Comparison of ENCODE assay signal across 8 cellular contexts in the genomic region with DNA sequence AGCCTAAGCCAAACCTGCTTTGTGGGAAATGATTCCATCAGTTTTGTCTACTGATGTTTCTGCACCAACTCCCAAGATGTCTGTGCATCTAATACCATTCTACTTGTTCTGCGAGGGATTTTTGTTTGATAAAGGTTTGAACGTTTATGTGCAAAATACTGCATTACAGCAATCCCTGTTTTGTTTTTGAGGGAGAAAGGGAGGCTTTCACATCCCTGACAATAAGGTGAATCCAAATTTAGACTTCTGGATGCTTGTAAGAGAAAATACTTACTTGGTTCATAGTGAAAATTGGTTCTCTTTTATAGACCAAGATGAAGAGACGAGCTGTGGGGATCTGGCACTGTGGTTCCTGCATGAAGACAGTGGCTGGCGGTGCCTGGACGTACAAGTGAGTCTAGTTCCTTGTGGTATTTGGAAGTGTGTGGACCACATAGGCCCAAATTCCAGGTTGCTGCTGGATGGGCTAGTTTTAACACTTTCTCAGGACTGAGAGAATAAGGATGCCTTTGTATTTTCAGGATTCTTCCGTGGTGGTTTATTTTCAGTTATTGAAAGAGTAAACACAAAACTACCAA. TPM values are rescaled to one million over a fixed set of nuclear protein-coding genes. Genes with fewer than 3 reads are reported as not detected.
DNase-seq lines count a peak whose midpoint lies in the region; ATAC-seq and TF ChIP-seq lines count a peak whose summit lies in the region.

No MANE protein-coding gene starts in this region.

- H3K23ac ChIP-seq in mesenchymal stem cell (ENCODE audit: low read length in 2 of 2): no peak overlapping the region

- H4K8ac ChIP-seq in mesenchymal stem cell (ENCODE audit: low read length): no peak overlapping the region

- H3K9ac ChIP-seq in mesenchymal stem cell (ENCODE audit: low read length): peak overlapping the region; percentile 100

- H3K4me1 ChIP-seq in right atrium auricular region (peaks cover 0 to 28% of the 10 kb centered on the region in 2 donors), mesenchymal stem cell (ENCODE audit: control insufficient read depth, insufficient read depth, low read depth, low read length) (peaks cover 9% of the 10 kb centered on the region), aorta (ENCODE audit: control insufficient read depth in 1 of 2, insufficient read depth in 2 of 2, low read length in 2 of 2) (no peaks in the 10 kb centered on the region)

- no peak overlapping the region for H2AK5ac ChIP-seq in mesenchymal stem cell (ENCODE audit: low read length, severe bottlenecking)

- no peak overlapping the region for H2AFZ ChIP-seq in mesenchymal stem cell (ENCODE audit: low read depth, low read length)

- H3K27ac ChIP-seq in right atrium auricular region (peak overlapping the region; percentile 75 to 78), mesenchymal stem cell (ENCODE audit: low read length, poor library complexity, severe bottlenecking) (no peak overlapping the region), aorta (ENCODE audit: low read depth in 1 of 2, low read length in 2 of 2) (no peak overlapping the region)

- TF ChIP-seq CTCF in right atrium auricular region (IDR thresholded peaks at IDR 0.05): no peak
- TF ChIP-seq CTCF in astrocyte of the spinal cord (IDR thresholded peaks at IDR 0.05; ENCODE audit: low read depth, low read length): no peak

- ATAC-seq in Right ventricle myocardium inferior (no peak), aorta (ENCODE audit: low FRiP score) (no peak), HG02763 (IDR thresholded peaks at IDR 0.05; ENCODE audit: unreplicated experiment) (no peak), HG03039 (IDR thresholded peaks at IDR 0.05; ENCODE audit: unreplicated experiment) (no peak)

- in situ Hi-C loops in astrocyte of the spinal cord (cut with HindIII; ENCODE audit: low sequenced_read_pairs): no loop called here

- peak overlapping the region in 1 of 2 experiments; percentile 30 for H3K4ac ChIP-seq in mesenchymal stem cell (ENCODE audit: low read depth in 1 of 2, low read length in 2 of 2)

- peaks cover 11% of the 10 kb centered on the region for H3K79me1 ChIP-seq in mesenchymal stem cell (replicated peaks; ENCODE audit: low read length, poor library complexity, severe bottlenecking)

- H3K4me2 ChIP-seq in mesenchymal stem cell (ENCODE audit: low read length, poor library complexity, severe bottlenecking): peak overlapping the region; percentile 66

- peaks cover 51% of the 10 kb centered on the region for H3K36me3 ChIP-seq in right atrium auricular region
- H3K36me3 ChIP-seq in mesenchymal stem cell (ENCODE audit: control insufficient read depth in 1 of 2, insufficient read depth in 2 of 2, low read depth in 1 of 2, low read length in 2 of 2): peaks cover 13 to 56% of the 10 kb centered on the region in 2 experiments
- peaks cover 0 to 3% of the 10 kb centered on the region in 2 donors for H3K36me3 ChIP-seq in aorta (ENCODE audit: control insufficient read depth in 1 of 2, insufficient read depth in 2 of 2, low read length in 1 of 2)

- no peak overlapping the region for H2BK120ac ChIP-seq in mesenchymal stem cell (ENCODE audit: low read depth, low read length)

- no peak overlapping the region for H2BK12ac ChIP-seq in mesenchymal stem cell (ENCODE audit: low read length in 2 of 2)

- no peak overlapping the region for H3K18ac ChIP-seq in mesenchymal stem cell (ENCODE audit: low read depth in 1 of 2, low read length in 2 of 2)

- WGBS in mesenchymal stem cell: 11% methylated on average over 5 of the region's 6 CpGs
- 16 to 19% methylated on average over 6 of the region's 6 CpGs for WGBS in aorta, 2 donors

- DNase-seq in right atrium auricular region (ENCODE audit: low spot score) (no peak), Right ventricle myocardium inferior (ENCODE audit: missing footprints) (no peak), astrocyte of the spinal cord (ENCODE audit: low read depth, low spot score) (no peak), mesenchymal stem cell (no peak), aorta (no peak), NCI-H1694 treated with DMSO at 0.1 percent for 48 hours (lab: John Stamatoyannopoulos, UW) (no peak)

- H3K9me3 ChIP-seq in right atrium auricular region: no peaks in the 10 kb centered on the region
- no peaks in the 10 kb centered on the region for H3K9me3 ChIP-seq in mesenchymal stem cell (ENCODE audit: control insufficient read depth, low read length)
- no peaks in the 10 kb centered on the region for H3K9me3 ChIP-seq in aorta (ENCODE audit: control insufficient read depth, low read length)

- H3K4me3 ChIP-seq in right atrium auricular region (peak overlapping the region; percentile 53 to 63), astrocyte of the spinal cord (ENCODE audit: low read depth, low read length) (peak overlapping the region; percentile 99), mesenchymal stem cell (ENCODE audit: insufficient read depth in 1 of 2, low read depth in 1 of 2, low read length in 2 of 2) (peak overlapping the region; percentile 27 to 95), aorta (ENCODE audit: low read length in 2 of 2) (peak overlapping the region; percentile 40 to 63)

- H3K14ac ChIP-seq in mesenchymal stem cell (ENCODE audit: low read length in 2 of 2): no peak overlapping the region

- H2BK5ac ChIP-seq in mesenchymal stem cell (ENCODE audit: low read depth, low read length, poor library complexity, severe bottlenecking): no peak overlapping the region

- H4K91ac ChIP-seq in mesenchymal stem cell (ENCODE audit: low read length): no peak overlapping the region

- H2BK15ac ChIP-seq in mesenchymal stem cell (ENCODE audit: low read depth, poor library complexity, severe bottlenecking): no peak overlapping the region

- intact Hi-C loops in Right ventricle myocardium inferior (cut with DNase I) (no loop called here), aorta (cut with DNase I) (no loop called here)

- no peaks in the 10 kb centered on the region for H3K27me3 ChIP-seq in right atrium auricular region
- no peaks in the 10 kb centered on the region for H3K27me3 ChIP-seq in mesenchymal stem cell (ENCODE audit: control insufficient read depth in 1 of 2, insufficient read depth in 1 of 2, low read length in 2 of 2)
- H3K27me3 ChIP-seq in aorta (ENCODE audit: control insufficient read depth in 1 of 2, insufficient read depth in 2 of 2, low read length in 1 of 2): no peaks in the 10 kb centered on the region

RNA-seq across cellular contexts. Expression of a gene that starts 1.1 kb away (rescaled TPM):
- total RNA-seq in right atrium auricular region (1,000 to 10,000 TPM in 1 of 2 donors, 100 to 1,000 TPM in 1; 425 to 1,004 TPM), Right ventricle myocardium inferior (2,083 TPM), aorta (1,000 to 10,000 TPM; 1,684 to 1,766 TPM)
- 9,229 TPM for polyA plus RNA-seq in mesenchymal stem cell (2013, experiment 1 of 2)
- polyA plus RNA-seq in mesenchymal stem cell (2013, experiment 2 of 2): 8,918 TPM
- 1,000 to 10,000 TPM; 4,723 to 6,118 TPM for polyA plus RNA-seq in aorta

Comparison
In these comparisons a context has a peak if more than half of its experiments do, and no peak if none do; other contexts are left out.
1. H3K27ac ChIP-seq: peak in right atrium auricular region (2 of 2); none in mesenchymal stem cell (single experiment) and aorta (0 of 2).
2. Peak in every context shown above with its lines, with median percentiles within 50 percentile points of each other: H3K4me3 ChIP-seq.